In the genomic region with DNA sequence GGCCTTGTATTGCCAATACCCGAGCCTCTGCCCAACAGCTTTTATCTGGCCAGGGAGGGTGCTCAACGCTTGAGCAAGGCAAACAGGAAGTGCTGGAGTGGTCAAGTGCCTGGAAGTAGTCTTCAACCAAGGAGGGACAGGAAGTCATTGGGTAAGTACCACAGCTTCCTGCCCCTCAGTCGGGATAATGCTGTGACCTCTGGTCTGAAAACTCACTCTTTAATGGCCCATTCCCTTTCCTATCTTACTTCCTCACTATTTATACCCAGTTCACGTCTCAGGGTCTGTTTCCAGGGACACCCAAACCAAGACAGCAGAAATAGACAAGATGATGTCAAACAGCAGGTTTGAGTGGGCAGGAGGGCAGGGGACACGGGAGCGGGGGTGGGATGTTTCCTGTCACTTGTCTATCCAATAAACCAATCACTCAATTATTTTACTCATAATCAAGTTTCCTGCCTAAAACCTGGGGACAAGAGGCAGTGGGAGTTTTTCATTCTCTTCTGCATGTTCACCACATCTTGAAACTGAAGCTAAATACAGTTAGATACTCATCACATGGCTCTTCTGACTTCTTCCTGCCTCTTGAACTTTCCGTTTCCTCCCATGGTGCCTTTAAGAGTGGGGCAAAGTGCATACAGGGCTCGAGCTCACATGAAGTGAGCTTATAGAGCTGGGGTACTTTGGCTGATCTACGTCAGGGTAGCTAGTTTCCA, we compare ENCODE assay signal across 8 cellular contexts.
DNase-seq lines count a peak whose midpoint lies in the region; ATAC-seq and TF ChIP-seq lines count a peak whose summit lies in the region.

No MANE protein-coding gene starts in this region.

- H3K4me2 ChIP-seq in trophoblast cell (ENCODE audit: low read length), result no peak overlapping the region

- H3K4ac ChIP-seq in trophoblast cell (ENCODE audit: low read depth, low read length), result no peak overlapping the region

- no peak overlapping the region for H4K91ac ChIP-seq in trophoblast cell (ENCODE audit: low read depth, low read length)

- H2AFZ ChIP-seq in trophoblast cell (ENCODE audit: insufficient read depth, low read length, poor library complexity), result no peak overlapping the region

- no peak for TF ChIP-seq CTCF in cardiac fibroblast (IDR thresholded peaks at IDR 0.05; ENCODE audit: low read depth, low read length)

- peak; percentile 13 for DNase-seq in GDM1 (lab: John Stamatoyannopoulos, UW)
- peak; percentile 64 to 74 for DNase-seq in NOMO-1 (lab: John Stamatoyannopoulos, UW; ENCODE audit: unreplicated experiment in 2 of 2)
- peak; percentile 7 to 18 for DNase-seq in cardiac fibroblast (ENCODE audit: low read depth in 2 of 2)
- DNase-seq in trophoblast cell, result no peak
- DNase-seq in NCI-H748 (lab: John Stamatoyannopoulos, UW; ENCODE audit: unreplicated experiment), result no peak
- DNase-seq in iPS-NIHi11 (ENCODE audit: low spot score), result no peak

- H3K79me2 ChIP-seq in trophoblast cell (ENCODE audit: control insufficient read depth, insufficient read depth, low read length, poor library complexity), result no peaks in the 10 kb centered on the region

- no peaks in the 10 kb centered on the region for H3K4me1 ChIP-seq in trophoblast cell (ENCODE audit: control insufficient read depth in 1 of 2, insufficient read depth in 2 of 2, low read length in 2 of 2)

- no peaks in the 10 kb centered on the region for H3K36me3 ChIP-seq in trophoblast cell (ENCODE audit: control insufficient read depth in 1 of 2, insufficient read depth in 2 of 2, low read length in 2 of 2)

- no CpG with 5 or more reads among the region's 9 CpGs for WGBS in trophoblast cell (ENCODE audit: extremely low coverage, insufficient coverage, insufficient read length)

- H3K18ac ChIP-seq in trophoblast cell (ENCODE audit: low read length), result no peak overlapping the region

- H3K79me1 ChIP-seq in trophoblast cell (ENCODE audit: low read length), result no peaks in the 10 kb centered on the region

- H3K9ac ChIP-seq in trophoblast cell (ENCODE audit: low read length), result no peak overlapping the region

- H3K4me3 ChIP-seq in cardiac fibroblast (replicated peaks in 1 of 2; ENCODE audit: low read depth in 2 of 2, low read length in 2 of 2) (no peak overlapping the region), trophoblast cell (ENCODE audit: low read depth, low read length) (no peak overlapping the region)

- no peak overlapping the region for H2BK12ac ChIP-seq in trophoblast cell (ENCODE audit: low read length)

- no peak overlapping the region for H3K23ac ChIP-seq in trophoblast cell (ENCODE audit: low read length)

- H3K9me3 ChIP-seq in trophoblast cell (ENCODE audit: insufficient read depth, low read depth, low read length), result no peaks in the 10 kb centered on the region

- no peak overlapping the region for H2AK5ac ChIP-seq in trophoblast cell (ENCODE audit: low read length)

- H3K27me3 ChIP-seq in trophoblast cell (ENCODE audit: insufficient read depth, low read length), result no peaks in the 10 kb centered on the region

- H3K27ac ChIP-seq in trophoblast cell (ENCODE audit: low read depth, low read length), result no peak overlapping the region

- no peak overlapping the region for H4K12ac ChIP-seq in trophoblast cell (ENCODE audit: low read depth, low read length)

- H2BK5ac ChIP-seq in trophoblast cell (ENCODE audit: low read depth, low read length, poor library complexity), result no peak overlapping the region

- H2BK120ac ChIP-seq in trophoblast cell (ENCODE audit: insufficient read depth, low read length, poor library complexity), result no peak overlapping the region

- H3K14ac ChIP-seq in trophoblast cell (ENCODE audit: low read length), result no peak overlapping the region

- peak overlapping the region; percentile 23 for H4K8ac ChIP-seq in trophoblast cell (ENCODE audit: low read depth, low read length)

- peak; percentile 89 for ATAC-seq in GM21786 (IDR thresholded peaks at IDR 0.05; ENCODE audit: unreplicated experiment)
- ATAC-seq in HG03097 (IDR thresholded peaks at IDR 0.05; ENCODE audit: low FRiP score, unreplicated experiment), result no peak

Comparison
In these comparisons a context has a peak if more than half of its experiments do, and no peak if none do; other contexts are left out.
1. DNase-seq: peak in GDM1 (single experiment), NOMO-1 (2 of 2) and cardiac fibroblast (2 of 2); none in trophoblast cell (0 of 2), NCI-H748 (single experiment) and iPS-NIHi11 (single experiment).